In the genomic region with DNA sequence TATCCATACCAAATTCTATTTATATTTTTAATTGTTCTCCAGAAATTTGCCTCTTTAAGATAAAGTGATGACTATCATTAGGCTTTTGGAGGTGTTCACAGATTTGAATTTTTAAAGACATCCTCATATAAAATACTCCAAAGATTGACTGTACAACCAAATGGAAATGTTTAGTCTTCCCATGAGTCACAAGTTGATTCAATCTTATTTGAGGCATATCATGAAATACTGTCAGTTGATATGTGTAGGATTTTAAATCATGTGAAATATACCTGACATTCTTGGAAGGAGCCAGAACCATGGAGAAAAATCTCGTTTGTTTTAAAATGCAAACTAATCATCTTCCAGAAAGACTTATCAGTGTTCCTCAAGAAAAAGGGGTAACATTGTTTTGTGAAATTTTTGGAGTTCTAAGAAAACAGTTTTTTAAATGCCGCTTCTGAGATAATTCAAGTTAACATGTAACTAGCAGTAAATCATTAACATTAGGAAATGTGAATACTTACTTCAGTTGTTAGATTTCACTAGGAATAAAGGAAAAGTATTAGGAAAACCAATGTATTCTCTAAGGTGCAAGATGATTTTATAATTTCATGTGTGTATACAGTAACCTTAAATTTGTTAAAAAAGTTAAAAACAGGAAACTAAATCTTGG, we compare ENCODE assay signal across 17 cellular contexts. TPM values are rescaled to one million over a fixed set of nuclear protein-coding genes. Genes with fewer than 3 reads are reported as not detected.
DNase-seq lines count a peak whose midpoint lies in the region; TF ChIP-seq lines count a peak whose summit lies in the region.
"Had no signal": no experiment of that assay in that cellular context is flagged by ENCODE, and none has a peak within 500 bp of the region (broad histone marks: within the 10 kb centered on the region; RNA-seq: fewer than 3 reads in every experiment).

No MANE protein-coding gene starts in this region.

- no TSS peak for BruUV-seq in Calu3 (replicated peaks; lab: Mats Ljungman, UMichigan)

- DNase-seq in Calu3 (no peak), M059J (ENCODE audit: low read depth) (peak; percentile 4), colonic mucosa (no peak), T1000 (lab: John Stamatoyannopoulos, UW) (no peak), GM20000 (ENCODE audit: low spot score) (no peak)
- DNase-seq in stimulated activated CD4-positive, alpha-beta T cell treated with anti-CD3 and anti-CD28 coated beads, Interleukin-12 subunit alpha, Interleukin-12 subunit beta, amount 100 ng/mL, for 4 hours = no peak
- no peak for DNase-seq in activated CD4-positive, CD25-positive, alpha-beta regulatory T cell treated with anti-CD3 and anti-CD28 coated beads, Interleukin-2, amount 50 U/mL, for 72 hours
- DNase-seq: activated naive CD4-positive, alpha-beta T cell treated with anti-CD3 and anti-CD28 coated beads, Interleukin-2, amount 10 ng/mL, durations not matched to agents 7 days and 5 days; brain microvascular endothelial cell; DMS53; GOT3; lower lobe of right lung; naive thymus-derived CD8-positive, alpha-beta T cell; NCI-H187; NCI-H510A treated with DMSO at 0.1 percent for 48 hours; stimulated activated CD4-positive, alpha-beta T cell treated with anti-CD3 and anti-CD28 coated beads, Interleukin-15, amount 100 ng/mL, for 24 hours had no signal

- H3K27ac Mint-ChIP-seq in Calu3 (ENCODE audit: unreplicated experiment) = peak overlapping the region; percentile 36
- H3K27ac Mint-ChIP-seq: activated naive CD4-positive, alpha-beta T cell treated with anti-CD3 and anti-CD28 coated beads, Interleukin-2, amount 10 ng/mL, durations not matched to agents 7 days and 5 days had no signal

- no peak overlapping the region for H3K9ac ChIP-seq in colonic mucosa (ENCODE audit: low read depth in 2 of 2, low read length in 2 of 2)
- peak overlapping the region in 1 of 2 donors; percentile 34 for H3K9ac ChIP-seq in liver (ENCODE audit: low read depth in 1 of 2, low read length in 2 of 2)

- no peaks in the 10 kb centered on the region for H3K4me1 ChIP-seq in colonic mucosa
- H3K4me1 ChIP-seq in liver (ENCODE audit: control insufficient read depth in 4 of 4, insufficient read depth in 4 of 4, low read length in 3 of 4) = peaks cover 0 to 13% (median 5%) of the 10 kb centered on the region in 4 donors
- H3K4me1 ChIP-seq: lower lobe of right lung had no signal

- no peak for TF ChIP-seq CTCF in Calu3 (IDR thresholded peaks at IDR 0.05; ENCODE audit: unreplicated experiment)
- no peak for TF ChIP-seq CTCF in colonic mucosa (IDR thresholded peaks at IDR 0.05)
- TF ChIP-seq CTCF in liver (IDR thresholded peaks at IDR 0.05; ENCODE audit: low read depth, low read length, missing input control) = no peak
- no peak for TF ChIP-seq CTCF in GM20000 (IDR thresholded peaks at IDR 0.05; ENCODE audit: extremely low read depth, missing control alignments)

- H3K4me3 ChIP-seq in colonic mucosa (no peak overlapping the region), liver (ENCODE audit: low read depth in 1 of 3, low read length in 3 of 3) (no peak overlapping the region)
- H3K4me3 ChIP-seq: lower lobe of right lung had no signal

- CTCF ChIA-PET in Calu3 (lab: Charles Lee) = no interaction called here

- H3K36me3 ChIP-seq in colonic mucosa (no peaks in the 10 kb centered on the region), liver (ENCODE audit: control insufficient read depth in 4 of 4, insufficient read depth in 3 of 4, low read depth in 1 of 4, low read length in 3 of 4) (peaks cover 2 to 21% (median 5%) of the 10 kb centered on the region in 4 donors)

- no peak for TF ChIP-seq RAD21 in liver (IDR thresholded peaks at IDR 0.05)

- H3K36me3 Mint-ChIP-seq in Calu3 (ENCODE audit: insufficient read depth, unreplicated experiment) = peaks cover 4% of the 10 kb centered on the region

- H3K27me3 ChIP-seq in colonic mucosa (no peaks in the 10 kb centered on the region), liver (ENCODE audit: control insufficient read depth in 4 of 4, insufficient read depth in 4 of 4, low read length in 3 of 4) (no peaks in the 10 kb centered on the region)
- H3K27me3 ChIP-seq: brain microvascular endothelial cell had no signal

- no peak overlapping the region for H3K4me3 Mint-ChIP-seq in Calu3 (ENCODE audit: low read depth, unreplicated experiment)
- H3K4me3 Mint-ChIP-seq: activated naive CD4-positive, alpha-beta T cell treated with anti-CD3 and anti-CD28 coated beads, Interleukin-2, amount 10 ng/mL, durations not matched to agents 7 days and 5 days; naive thymus-derived CD8-positive, alpha-beta T cell had no signal

- H3K9me3 ChIP-seq in colonic mucosa (no peaks in the 10 kb centered on the region), liver (ENCODE audit: control insufficient read depth in 4 of 4, low read length in 3 of 4) (no peaks in the 10 kb centered on the region)
- H3K9me3 ChIP-seq: lower lobe of right lung had no signal

- WGBS in liver = 27% methylated on average over 2 of the region's 2 CpGs

- H3K27ac ChIP-seq in colonic mucosa (peak overlapping the region; percentile 13), liver (ENCODE audit: low read depth in 1 of 2, low read length in 2 of 2) (peak overlapping the region; percentile 24 to 75)
- H3K27ac ChIP-seq: brain microvascular endothelial cell, lower lobe of right lung had no signal

- H3K4me1 Mint-ChIP-seq in Calu3 (ENCODE audit: low read depth, unreplicated experiment) = no peaks in the 10 kb centered on the region
- H3K4me1 Mint-ChIP-seq: naive thymus-derived CD8-positive, alpha-beta T cell had no signal

- intact Hi-C loops in Calu3 (cut with micrococcal nuclease; ENCODE audit: unreplicated experiment) (no loop called here), colonic mucosa (cut with DNase I) (no loop called here)

- H3K27me3 Mint-ChIP-seq in Calu3 (ENCODE audit: unreplicated experiment) = no peaks in the 10 kb centered on the region
- H3K27me3 Mint-ChIP-seq: activated naive CD4-positive, alpha-beta T cell treated with anti-CD3 and anti-CD28 coated beads, Interleukin-2, amount 10 ng/mL, durations not matched to agents 7 days and 5 days; naive thymus-derived CD8-positive, alpha-beta T cell had no signal

- H3K9me3 Mint-ChIP-seq in Calu3 (ENCODE audit: low read depth, unreplicated experiment) = no peaks in the 10 kb centered on the region
- H3K9me3 Mint-ChIP-seq: activated naive CD4-positive, alpha-beta T cell treated with anti-CD3 and anti-CD28 coated beads, Interleukin-2, amount 10 ng/mL, durations not matched to agents 7 days and 5 days; naive thymus-derived CD8-positive, alpha-beta T cell had no signal

TF ChIP-seq in liver, 16 proteins besides CTCF, POLR2A, EP300 and RAD21:
- peak; percentile 11 for TF ChIP-seq SP1 (IDR thresholded peaks at IDR 0.05)
- TF ChIP-seq HNF4A (conservative IDR thresholded peaks at IDR 0.05) = peak; percentile 18 to 32
- peak in 1 of 2 donors; percentile 23 for TF ChIP-seq JUND (IDR thresholded peaks at IDR 0.05)
- no peak for TF ChIP-seq GABPA (IDR thresholded peaks at IDR 0.05 in 1 of 2, conservative IDR thresholded peaks at IDR 0.05 in 1 of 2)

RNA-seq across cellular contexts. Expression of gene PAPOLA, which starts 36.6 kb away (rescaled TPM):
- total RNA-seq in Calu3 (2022) (198 and 205 TPM in 2 replicates), colonic mucosa (100 to 1,000 TPM; 176 to 196 TPM), liver (100 to 1,000 TPM in 1 of 2 donors, 10 to 100 TPM in 1; 89.7 to 107 TPM)
- total RNA-seq in M059J (2014; rRNA removed; shearing (Covaris generic)) = 56.7 and 62.4 TPM in 2 replicates
- 10 to 100 TPM; 29.4 to 53.4 TPM for polyA plus RNA-seq in liver
